In the genomic region with DNA sequence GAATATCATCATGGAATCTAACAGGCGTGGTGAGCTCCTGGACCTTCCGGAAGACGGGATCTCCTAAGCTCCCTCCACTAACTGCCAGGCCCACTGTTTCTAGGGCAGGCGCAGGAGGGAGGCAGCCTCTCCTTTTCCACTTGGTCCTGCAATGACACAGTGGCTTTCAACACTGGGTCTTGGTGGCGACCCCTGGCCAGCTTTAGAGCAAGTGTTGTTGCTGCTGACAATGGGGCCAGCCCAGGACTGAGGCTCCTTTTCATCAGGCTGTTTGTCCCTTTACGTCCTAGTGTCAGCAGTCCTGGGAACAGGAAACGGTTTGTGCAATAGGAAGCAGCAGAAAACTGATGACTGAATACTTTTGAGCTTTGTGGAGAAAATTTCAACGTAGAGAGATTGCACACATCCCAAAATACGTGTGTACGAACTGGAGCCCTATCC, we compare ENCODE assay signal across 2 cellular contexts.
TF ChIP-seq lines count a peak whose summit lies in the region.

No MANE protein-coding gene starts in this region.

TF ChIP-seq in endothelial cell of umbilical vein, 7 proteins besides CTCF, POLR2A, EP300 and RAD21:
- TF ChIP-seq, protein P1, sequence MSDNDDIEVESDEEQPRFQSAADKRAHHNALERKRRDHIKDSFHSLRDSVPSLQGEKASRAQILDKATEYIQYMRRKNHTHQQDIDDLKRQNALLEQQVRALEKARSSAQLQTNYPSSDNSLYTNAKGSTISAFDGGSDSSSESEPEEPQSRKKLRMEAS (IDR thresholded peaks at IDR 0.05; ENCODE audit: insufficient read depth, insufficient read length) = no peak
- TF ChIP-seq JUN (IDR thresholded peaks at IDR 0.05; ENCODE audit: borderline replicate concordance, insufficient read depth, insufficient read length, low read depth) (no peak), MYC (IDR thresholded peaks at IDR 0.05; ENCODE audit: low read depth, low read length) (no peak), POLR2AphosphoS5 (IDR thresholded peaks at IDR 0.05; ENCODE audit: insufficient read depth, low read depth, low read length) (no peak), FOS (IDR thresholded peaks at IDR 0.05; ENCODE audit: borderline replicate concordance, insufficient read depth, low read length) (no peak), EZH2 (IDR thresholded peaks at IDR 0.05; ENCODE audit: borderline replicate concordance, low read depth, low read length, severe bottlenecking) (no peak), GATA2 (IDR thresholded peaks at IDR 0.05; ENCODE audit: insufficient read depth, insufficient read length, low read depth, low read length) (no peak)

TF ChIP-seq in HEK293T, 16 proteins besides CTCF, POLR2A, EP300 and RAD21:
- TF ChIP-seq FOXK2 (IDR thresholded peaks at IDR 0.05) (no peak), L3MBTL2 (conservative IDR thresholded peaks at IDR 0.05) (no peak), SP1 (IDR thresholded peaks at IDR 0.05) (no peak), FOXM1 (IDR thresholded peaks at IDR 0.05; ENCODE audit: borderline replicate concordance) (no peak)
